In the genomic region with DNA sequence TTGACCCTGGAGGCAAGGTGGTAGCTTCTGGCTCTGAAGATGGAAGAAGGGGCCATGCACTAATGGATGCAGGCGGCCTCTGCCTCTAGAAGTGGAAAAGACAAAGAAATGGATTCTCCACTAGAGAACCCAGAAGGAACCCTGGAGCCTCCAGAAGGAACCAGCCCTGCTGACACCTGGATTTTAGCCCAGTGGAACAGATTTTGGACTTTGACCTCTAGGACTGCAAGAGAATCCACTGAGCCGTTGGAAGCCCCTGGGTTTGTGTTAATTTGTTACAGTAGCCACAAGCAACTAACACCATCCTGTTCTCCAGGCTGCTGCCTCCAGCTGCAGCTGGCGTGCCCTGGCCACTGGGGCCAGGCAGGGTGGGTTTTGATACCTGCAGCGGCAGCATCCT, we compare ENCODE assay signal across 18 cellular contexts.
"Had no signal": no experiment of that assay in that cellular context is flagged by ENCODE, and none has a peak within 500 bp of the region (broad histone marks: within the 10 kb centered on the region; RNA-seq: fewer than 3 reads in every experiment).

No MANE protein-coding gene starts in this region.

- ATAC-seq: heart left ventricle; naive thymus-derived CD8-positive, alpha-beta T cell; right cardiac atrium; stimulated activated naive B cell treated with anti-CD40 and anti-IgM and Interleukin-4, amounts not matched to agents 10 μg/mL and 1 μg/mL and 100 μg/mL, for 72 hours had no signal

- H3K36me3 ChIP-seq: neutrophil, thoracic aorta, transverse colon had no signal

- DNase-seq: cortex of kidney; effector CD8-positive, alpha-beta T cell; foreskin melanocyte; hippocampal formation; left ventricle myocardium inferior; mesendoderm; naive thymus-derived CD8-positive, alpha-beta T cell; right cardiac atrium; stimulated activated CD4-positive, alpha-beta T cell treated with anti-CD3 and anti-CD28 coated beads, Interleukin-2, amount 100 ng/mL, for 24 hours; stimulated activated CD4-positive, alpha-beta T cell treated with anti-CD3 and anti-CD28 coated beads, Interleukin-4, amount 100 ng/mL, for 4 hours; stimulated activated naive B cell treated with anti-CD40 and anti-IgM and Interleukin-4, amounts not matched to agents 10 μg/mL and 1 μg/mL and 100 μg/mL, for 72 hours; stomach; substantia nigra; transverse colon had no signal

- H3K27me3 ChIP-seq: dorsolateral prefrontal cortex, heart left ventricle, neutrophil, stomach, transverse colon had no signal

- H3K27ac ChIP-seq: dorsolateral prefrontal cortex, heart left ventricle, left ventricle myocardium inferior, neutrophil, stomach, thoracic aorta, transverse colon had no signal

- H3K4me1 ChIP-seq: stomach, transverse colon had no signal

- H3K4me3 ChIP-seq: dorsolateral prefrontal cortex, heart left ventricle, left ventricle myocardium inferior, stomach, thoracic aorta, transverse colon had no signal

- H3K9me3 ChIP-seq: heart left ventricle, left ventricle myocardium inferior, neutrophil, stomach, thoracic aorta, transverse colon had no signal
